In genomic region chr7:96224073-96224472, GRCh38 we compare ENCODE assay signal across 23 cellular contexts.
DNase-seq lines count a peak whose midpoint lies in the region; ATAC-seq, FAIRE-seq and TF ChIP-seq lines count a peak whose summit lies in the region.
"Had no signal": no experiment of that assay in that cellular context is flagged by ENCODE, and none has a peak within 500 bp of the region (broad histone marks: within the 10 kb centered on the region; RNA-seq: fewer than 3 reads in every experiment).

No MANE protein-coding gene starts in this region.

- no peaks in the 10 kb centered on the region for H3K9me1 ChIP-seq in K562 (ENCODE audit: control insufficient read depth, insufficient read depth, low read length)

- TF ChIP-seq RAD21 in K562 (CRISPR knock-in tag; conservative IDR thresholded peaks at IDR 0.05 in 1 of 2, IDR thresholded peaks at IDR 0.05 in 1 of 2) (no peak), HepG2 (CRISPR knock-in tag; IDR thresholded peaks at IDR 0.05) (no peak)

- H3K36me3 ChIP-seq in K562 (ENCODE audit: control insufficient read depth, insufficient read depth, low read length) (peaks cover 2% of the 10 kb centered on the region; the same call in 1 of the 3 replicates), HepG2 (replicated peaks in 1 of 2; ENCODE audit: control insufficient read depth in 1 of 2, insufficient read depth in 2 of 2, low read length in 2 of 2) (peaks cover 0 to 7% of the 10 kb centered on the region in 2 experiments; a peak in 1 of 5 replicates), tibial nerve (peaks cover 0 to 10% (median 0%) of the 10 kb centered on the region in 3 donors)
- H3K36me3 ChIP-seq: BE2C had no signal

- H3K4me2 ChIP-seq in K562 (ENCODE audit: insufficient read depth, low read length) (no peak overlapping the region), HepG2 (ENCODE audit: low read depth, low read length) (no peak overlapping the region)
- H3K4me2 ChIP-seq: BLaER1 had no signal

- H3K27me3 ChIP-seq in K562 (ENCODE audit: control insufficient read depth in 2 of 2, insufficient read depth in 2 of 2, low read length in 2 of 2) (no peaks in the 10 kb centered on the region), HepG2 (ENCODE audit: control insufficient read depth in 1 of 2, insufficient read depth in 2 of 2, low read length in 2 of 2) (no peaks in the 10 kb centered on the region), tibial nerve (no peaks in the 10 kb centered on the region)
- H3K27me3 ChIP-seq: BE2C, BLaER1 had no signal

- no peak for TF ChIP-seq EP300 in K562 (IDR thresholded peaks at IDR 0.05; ENCODE audit: low read length)
- no peak for TF ChIP-seq EP300 in HepG2 (IDR thresholded peaks at IDR 0.05; ENCODE audit: low read depth in 2 of 2, low read length in 2 of 2)
- TF ChIP-seq EP300 in HepG2 (CRISPR knock-in tag; IDR thresholded peaks at IDR 0.05; ENCODE audit: borderline replicate concordance) = no peak
- TF ChIP-seq EP300 in tibial nerve (IDR thresholded peaks at IDR 0.05) = no peak

- H3K9ac ChIP-seq in K562 (ENCODE audit: insufficient read depth in 1 of 2, low read depth in 2 of 2, low read length in 2 of 2) = no peak overlapping the region
- H3K9ac ChIP-seq in HepG2 (ENCODE audit: insufficient read depth, low read depth, low read length) = no peak overlapping the region
- H3K9ac ChIP-seq: BLaER1 had no signal

- H3K9me3 ChIP-seq in K562 (replicated peaks; ENCODE audit: control insufficient read depth, insufficient read depth, low read depth, low read length) (no peaks in the 10 kb centered on the region), HepG2 (ENCODE audit: low read length) (no peaks in the 10 kb centered on the region), tibial nerve (no peaks in the 10 kb centered on the region)

- no TSS peak for BruUV-seq in K562 (replicated peaks; lab: Mats Ljungman, UMichigan)
- no TSS peak for BruUV-seq in HepG2 (replicated peaks; lab: Mats Ljungman, UMichigan)

- 61% methylated on average over 3 of the region's 3 CpGs for WGBS in K562 (ENCODE audit: insufficient coverage, low coverage, missing lambda C conversion rate)
- WGBS in HepG2 (ENCODE audit: low lambda C conversion rate) = 98% methylated on average over 3 of the region's 3 CpGs
- 89% methylated on average over 3 of the region's 3 CpGs for WGBS in tibial nerve, 2 donors

- peak; percentile 13; the same call in 1 of the 3 replicates for ATAC-seq in K562
- ATAC-seq in HepG2 = no peak
- ATAC-seq in GM18873 (IDR thresholded peaks at IDR 0.05; ENCODE audit: low FRiP score, unreplicated experiment) = no peak

- H2AFZ ChIP-seq in K562 (ENCODE audit: low read depth, low read length) (no peak overlapping the region), HepG2 (ENCODE audit: low read length) (no peak overlapping the region)

- TF ChIP-seq CTCF in K562 (IDR thresholded peaks at IDR 0.05 in 2 of 3, conservative IDR thresholded peaks at IDR 0.05 in 1 of 3; ENCODE audit: insufficient read depth in 2 of 3, low read depth in 1 of 3, low read length in 3 of 3) (no peak), HepG2 (CRISPR knock-in tag; IDR thresholded peaks at IDR 0.05) (no peak), tibial nerve (IDR thresholded peaks at IDR 0.05) (no peak)

- intact Hi-C loops in K562 (cut with micrococcal nuclease) (loop anchor here (1.0 to 10.0 kb wide), 2 partner anchors 191 to 309 kb away; no protein-coding TSS in a partner anchor), HepG2 (cut with micrococcal nuclease; ENCODE audit: unreplicated experiment) (loop anchor here (10.0 kb wide), 1 partner anchor 801 kb away; the partner anchor contains the start of gene DLX5)

- TF ChIP-seq POLR2A in K562 (conservative IDR thresholded peaks at IDR 0.05) (no peak), HepG2 (IDR thresholded peaks at IDR 0.05; ENCODE audit: insufficient read depth in 1 of 2, low read depth in 2 of 2, low read length in 2 of 2) (no peak), tibial nerve (IDR thresholded peaks at IDR 0.05) (no peak)

- H3K4me3 ChIP-seq in K562 (no peak overlapping the region), HepG2 (replicated peaks in 1 of 3; ENCODE audit: insufficient read depth in 1 of 3, low read depth in 2 of 3, low read length in 3 of 3) (no peak overlapping the region), tibial nerve (no peak overlapping the region)
- H3K4me3 ChIP-seq: BLaER1, GM12878 had no signal

- H3K27ac ChIP-seq in K562 (ENCODE audit: extremely low read depth, low read depth, low read length) = no peak overlapping the region
- no peak overlapping the region for H3K27ac ChIP-seq in HepG2 (ENCODE audit: extremely low read length, insufficient read depth, low read length)
- H3K27ac ChIP-seq in tibial nerve = no peak overlapping the region
- H3K27ac ChIP-seq: BLaER1 had no signal

- H3K79me2 ChIP-seq in K562 (ENCODE audit: control insufficient read depth, insufficient read depth, low read length) (no peaks in the 10 kb centered on the region; the same call in 2 of the 3 replicates), HepG2 (ENCODE audit: insufficient read depth, low read length) (peaks cover 7% of the 10 kb centered on the region)

- CTCF ChIA-PET in K562 (lab: Yijun Ruan, JAX; ENCODE audit: low intra/inter-chr PET ratio) = no interaction called here
- CTCF ChIA-PET in HepG2 (lab: Yijun Ruan, JAX; ENCODE audit: low intra/inter-chr PET ratio, low total read pairs) = no interaction called here

- in situ Hi-C loops in K562 (cut with MboI) = no loop called here
- in situ Hi-C loops in HepG2 (cut with HindIII; ENCODE audit: extremely low pct_ligation_motif_present, low pct_unique_long_range_greater_than_20kb) = no loop called here

- POLR2A ChIA-PET in K562 (lab: Yijun Ruan, JAX) = interaction anchor here (1.0 kb wide), 2 partner anchors 10 to 12 kb away, joined by 3 read pairs; no protein-coding TSS in a partner anchor
- POLR2A ChIA-PET in HepG2 (lab: Yijun Ruan, JAX) = no interaction called here

- no peak for DNase-seq in K562 (ENCODE audit: extremely low read depth in 1 of 4, low spot score in 3 of 4)
- DNase-seq in HepG2 (ENCODE audit: low spot score) = no peak
- no peak for DNase-seq in tibial nerve (ENCODE audit: low spot score in 2 of 2)
- DNase-seq in KG1 (lab: John Stamatoyannopoulos, UW) = no peak
- DNase-seq: 8988T; BE2C; C1 segment of cervical spinal cord; CD4-positive, alpha-beta memory T cell; CD8-positive, alpha-beta memory T cell; COR-L47; DMS 273 treated with DMSO at 0.1 percent for 48 hours; DMS153; DMS53; DMS79; DND-41; EL had no signal

- no peaks in the 10 kb centered on the region for H4K20me1 ChIP-seq in K562 (replicated peaks; ENCODE audit: control insufficient read depth, insufficient read depth, low read length)
- H4K20me1 ChIP-seq in HepG2 (ENCODE audit: insufficient read depth, low read length) = no peaks in the 10 kb centered on the region
- H4K20me1 ChIP-seq: BLaER1 had no signal

- FAIRE-seq in K562 (lab: Jason Lieb, UNC) (no peak), HepG2 (lab: Jason Lieb, UNC) (no peak)
- FAIRE-seq: A204.1, GM12878, GM12892, GM18507, GM19239 had no signal

- H3K4me1 ChIP-seq in K562 (replicated peaks in 1 of 2; ENCODE audit: control insufficient read depth in 2 of 2, insufficient read depth in 2 of 2, low read length in 2 of 2) (peaks cover 0 to 6% of the 10 kb centered on the region in 2 experiments; a peak in 4 of 5 replicates), HepG2 (ENCODE audit: insufficient read depth, low read length) (no peaks in the 10 kb centered on the region), tibial nerve (peaks cover 0 to 17% (median 0%) of the 10 kb centered on the region in 4 donors)
- H3K4me1 ChIP-seq: BE2C, BLaER1 had no signal

TF ChIP-seq in K562, 482 proteins besides CTCF, POLR2A, EP300 and RAD21 (continues in another document):
- TF ChIP-seq PHF21A (IDR thresholded peaks at IDR 0.05; ENCODE audit: borderline replicate concordance, low read depth) = no peak
- no peak for TF ChIP-seq KDM2B (CRISPR knock-in tag; IDR thresholded peaks at IDR 0.05)
- peak; percentile 46 for TF ChIP-seq C11orf30 (IDR thresholded peaks at IDR 0.05; ENCODE audit: low read depth)
- TF ChIP-seq ZBTB33 (CRISPR knock-in tag; IDR thresholded peaks at IDR 0.05) = no peak
- TF ChIP-seq MAFG (tag; conservative IDR thresholded peaks at IDR 0.05) = 0 out of 2 replicates have a peak, but pooled peaks have one; percentile 22

TF ChIP-seq in HepG2, 621 proteins besides CTCF, POLR2A, EP300 and RAD21:
- TF ChIP-seq PPARG (CRISPR knock-in tag; conservative IDR thresholded peaks at IDR 0.05) (no peak), MAFK (conservative IDR thresholded peaks at IDR 0.05 in 1 of 2, IDR thresholded peaks at IDR 0.05 in 1 of 2; ENCODE audit: low read length in 2 of 2) (peak; percentile 14 to 54; a peak in 2 of 4 replicates), GMEB2 (CRISPR knock-in tag; IDR thresholded peaks at IDR 0.05; ENCODE audit: low read depth) (no peak), MAFF (IDR thresholded peaks at IDR 0.05; ENCODE audit: low read depth, low read length) (peak; percentile 37; the same call in 1 of the 2 replicates), ZNF510 (CRISPR knock-in tag; IDR thresholded peaks at IDR 0.05; ENCODE audit: low read depth) (no peak)

Comparison
In these comparisons a context has a peak if more than half of its experiments do, and no peak if none do; other contexts are left out.
1. Of the 241 proteins assayed by ChIP-seq in both HepG2 and K562: peak only in HepG2: MAFF and MAFK; only in K562: MAFG; in both: none; in neither: 238.